ENCODE assay signal across 2 cellular contexts in the genomic region with DNA sequence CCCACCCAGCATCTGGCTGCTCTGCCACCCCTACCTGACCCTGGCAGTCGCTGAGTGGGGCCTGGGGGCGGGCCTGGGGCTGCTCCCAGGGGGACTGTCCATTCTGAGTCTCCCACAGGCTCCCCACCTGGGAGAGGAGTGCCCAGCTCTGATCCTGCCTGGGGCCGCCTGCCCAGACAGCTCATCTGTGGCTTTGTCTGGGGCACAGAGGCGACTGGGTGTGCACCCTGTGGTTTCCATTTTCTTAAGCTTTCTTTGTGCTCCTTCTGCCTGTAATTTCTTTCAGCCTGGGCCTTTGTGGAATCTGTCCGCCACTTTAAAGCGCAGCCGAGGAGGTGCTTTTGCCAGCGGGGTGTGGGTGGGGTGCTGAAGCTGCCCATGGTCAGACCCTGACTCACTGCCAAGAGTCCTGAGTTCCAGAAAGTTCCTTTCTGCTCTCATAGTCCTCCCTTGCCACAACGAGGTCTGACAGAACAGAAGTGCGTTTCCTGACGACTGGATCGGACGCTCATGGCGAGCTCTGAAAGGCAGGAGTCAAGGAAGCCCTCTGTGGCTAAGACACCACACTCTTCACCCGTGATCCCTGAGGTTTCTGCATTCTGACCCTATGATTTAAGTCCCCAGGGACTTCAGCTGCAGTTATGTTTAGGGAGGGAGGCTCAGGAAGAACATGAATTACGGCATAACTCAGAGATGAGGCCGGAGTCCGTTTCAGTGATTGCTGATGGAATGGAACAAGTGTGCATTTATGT.
TF ChIP-seq lines count a peak whose summit lies in the region.

No MANE protein-coding gene starts in this region.

TF ChIP-seq in HEK293, 187 proteins besides CTCF, POLR2A, EP300 and RAD21 (continued from another document):
- TF ChIP-seq, protein P1, sequence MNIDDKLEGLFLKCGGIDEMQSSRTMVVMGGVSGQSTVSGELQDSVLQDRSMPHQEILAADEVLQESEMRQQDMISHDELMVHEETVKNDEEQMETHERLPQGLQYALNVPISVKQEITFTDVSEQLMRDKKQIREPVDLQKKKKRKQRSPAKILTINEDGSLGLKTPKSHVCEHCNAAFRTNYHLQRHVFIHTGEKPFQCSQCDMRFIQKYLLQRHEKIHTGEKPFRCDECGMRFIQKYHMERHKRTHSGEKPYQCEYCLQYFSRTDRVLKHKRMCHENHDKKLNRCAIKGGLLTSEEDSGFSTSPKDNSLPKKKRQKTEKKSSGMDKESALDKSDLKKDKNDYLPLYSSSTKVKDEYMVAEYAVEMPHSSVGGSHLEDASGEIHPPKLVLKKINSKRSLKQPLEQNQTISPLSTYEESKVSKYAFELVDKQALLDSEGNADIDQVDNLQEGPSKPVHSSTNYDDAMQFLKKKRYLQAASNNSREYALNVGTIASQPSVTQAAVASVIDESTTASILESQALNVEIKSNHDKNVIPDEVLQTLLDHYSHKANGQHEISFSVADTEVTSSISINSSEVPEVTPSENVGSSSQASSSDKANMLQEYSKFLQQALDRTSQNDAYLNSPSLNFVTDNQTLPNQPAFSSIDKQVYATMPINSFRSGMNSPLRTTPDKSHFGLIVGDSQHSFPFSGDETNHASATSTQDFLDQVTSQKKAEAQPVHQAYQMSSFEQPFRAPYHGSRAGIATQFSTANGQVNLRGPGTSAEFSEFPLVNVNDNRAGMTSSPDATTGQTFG (tag by site-specific recombination; IDR thresholded peaks at IDR 0.05; ENCODE audit: borderline replicate concordance): no peak
- TF ChIP-seq WT1 (tag by site-specific recombination; IDR thresholded peaks at IDR 0.05): peak; percentile 20; the same call in 1 of the 2 replicates
- no peak for TF ChIP-seq SALL2 (tag by site-specific recombination; IDR thresholded peaks at IDR 0.05; ENCODE audit: borderline replicate concordance)
- no peak for TF ChIP-seq ZNF24 (tag by site-specific recombination; IDR thresholded peaks at IDR 0.05)
- no peak for TF ChIP-seq ZNF274 (IDR thresholded peaks at IDR 0.05; ENCODE audit: low read length)
- no peak for TF ChIP-seq ZNF274 (tag by site-specific recombination; IDR thresholded peaks at IDR 0.05; ENCODE audit: borderline replicate concordance)
- peak; percentile 49; the same call in 1 of the 2 replicates for TF ChIP-seq SP7 (tag by site-specific recombination; IDR thresholded peaks at IDR 0.05)

TF ChIP-seq in WTC11, 78 proteins besides CTCF, POLR2A, EP300 and RAD21 (continued from another document):
- TF ChIP-seq NR3C1 (CRISPR knock-in tag; conservative IDR thresholded peaks at IDR 0.05; ENCODE audit: low read depth): no peak
